ENCODE assay signal across 8 cellular contexts in genomic region chr9:117496307-117496706, GRCh38.
"Had no signal": no experiment of that assay in that cellular context is flagged by ENCODE, and none has a peak within 500 bp of the region (broad histone marks: within the 10 kb centered on the region; RNA-seq: fewer than 3 reads in every experiment).

No MANE protein-coding gene starts in this region.

- H3K4me1 Mint-ChIP-seq: IgD-negative memory B cell had no signal

- H3K36me3 Mint-ChIP-seq: IgD-negative memory B cell had no signal

- H3K4me3 Mint-ChIP-seq: GM23338, HFFc6, IgD-negative memory B cell had no signal

- H3K4me3 ChIP-seq: GM23338, HAP-1, K562 had no signal

- H3K4me2 ChIP-seq: GM23338 had no signal

- H3K27me3 Mint-ChIP-seq: IgD-negative memory B cell had no signal

- H3K9me3 ChIP-seq: HAP-1 had no signal

- H2AFZ ChIP-seq: GM23338 had no signal

- H3K9me3 Mint-ChIP-seq: GM23338 had no signal

- H3K36me3 ChIP-seq: HAP-1 had no signal

- H3K4me1 ChIP-seq: HAP-1 had no signal

- ATAC-seq: GM23338, HCT116, HepG2, K562 had no signal

- H3K27ac Mint-ChIP-seq: GM23338, HFFc6 had no signal

- DNase-seq: H7, HFFc6 had no signal
